In genomic region chr4:87092389-87093141, GRCh38 we compare ENCODE assay signal across 9 cellular contexts.
DNase-seq lines count a peak whose midpoint lies in the region; ATAC-seq, FAIRE-seq and TF ChIP-seq lines count a peak whose summit lies in the region.
"Had no signal": no experiment of that assay in that cellular context is flagged by ENCODE, and none has a peak within 500 bp of the region (broad histone marks: within the 10 kb centered on the region; RNA-seq: fewer than 3 reads in every experiment).

No MANE protein-coding gene starts in this region.

- no peaks in the 10 kb centered on the region for H3K9me3 ChIP-seq in A549
- H3K9me3 ChIP-seq in sigmoid colon = no peaks in the 10 kb centered on the region

- H3K4me1 ChIP-seq in A549 = peaks cover 34% of the 10 kb centered on the region
- peaks cover 0 to 46% (median 35%) of the 10 kb centered on the region in 4 donors for H3K4me1 ChIP-seq in sigmoid colon

- H3K27me3 ChIP-seq in sigmoid colon = no peaks in the 10 kb centered on the region

- CTCF ChIA-PET in A549 (lab: Yijun Ruan, JAX) = interaction anchor here (0.9 to 3.9 kb wide), 16 partner anchors 10 to 189 kb away, joined by 3 to 58 read pairs (median 5); partner anchors contain the start of gene AFF1

- TF ChIP-seq RAD21 in A549 (conservative IDR thresholded peaks at IDR 0.05 in 1 of 2, IDR thresholded peaks at IDR 0.05 in 1 of 2) = 0 out of 5 replicates have a peak, but pooled peaks of 1 of the 2 experiments have one; percentile 16

- H3K27ac ChIP-seq in A549 (peak overlapping the region; percentile 66 to 82), sigmoid colon (peak overlapping the region; percentile 15 to 59 (median 44))

- H3K27me3 Mint-ChIP-seq in type B pancreatic cell = no peaks in the 10 kb centered on the region
- H3K27me3 Mint-ChIP-seq: activated naive CD4-positive, alpha-beta T cell treated with anti-CD3 and anti-CD28 coated beads, Interleukin-2, amount 50 U/mL, for 24 hours had no signal

- H3K36me3 Mint-ChIP-seq in type B pancreatic cell = peaks cover 28% of the 10 kb centered on the region
- H3K36me3 Mint-ChIP-seq: activated naive CD4-positive, alpha-beta T cell treated with anti-CD3 and anti-CD28 coated beads, Interleukin-2, amount 50 U/mL, for 24 hours had no signal

- no peak overlapping the region for H3K27ac Mint-ChIP-seq in type B pancreatic cell

- peaks cover 34% of the 10 kb centered on the region for H3K4me1 Mint-ChIP-seq in type B pancreatic cell (ENCODE audit: unreplicated experiment)

- TF ChIP-seq POLR2A in A549 (IDR thresholded peaks at IDR 0.05; ENCODE audit: low read length) (no peak), sigmoid colon (IDR thresholded peaks at IDR 0.05) (no peak)

- ATAC-seq in A549 (peak; percentile 91 to 93), GM18498 (IDR thresholded peaks at IDR 0.05; ENCODE audit: unreplicated experiment) (peak; percentile 42), HG02884 (IDR thresholded peaks at IDR 0.05; ENCODE audit: unreplicated experiment) (no peak)

- FAIRE-seq in A549 (lab: Jason Lieb, UNC) = no peak

- TF ChIP-seq CTCF in A549 (IDR thresholded peaks at IDR 0.05) = no peak
- TF ChIP-seq CTCF in sigmoid colon (IDR thresholded peaks at IDR 0.05) = no peak
- no peak for TF ChIP-seq CTCF in type B pancreatic cell (conservative IDR thresholded peaks at IDR 0.05)

- DNase-seq in A549 (ENCODE audit: low read depth in 1 of 2, low spot score in 1 of 2) (peak; percentile 41 to 74), LHCN-M2 (ENCODE audit: low read depth) (peak; percentile 56), SW480 (ENCODE audit: low spot score) (peak; percentile 65), germinal center (ENCODE audit: low spot score) (peak; percentile 8), sigmoid colon (peak; percentile 87), type B pancreatic cell (ENCODE audit: extremely low spot score, unreplicated experiment) (no peak)

- POLR2A ChIA-PET in A549 (lab: Yijun Ruan, JAX) = interaction anchor here (1.0 to 1.8 kb wide), 3 partner anchors 86 to 158 kb away, joined by 3 to 14 read pairs (median 7); partner anchors contain the start of gene AFF1

- no peak for TF ChIP-seq EP300 in A549 (IDR thresholded peaks at IDR 0.05)
- TF ChIP-seq EP300 in sigmoid colon (IDR thresholded peaks at IDR 0.05) = no peak

- intact Hi-C loops in sigmoid colon (cut with DNase I) = loop anchor here (5.0 kb wide), 1 partner anchor 170 kb away; no protein-coding TSS in a partner anchor

- no peak overlapping the region for H3K4me3 Mint-ChIP-seq in type B pancreatic cell
- H3K4me3 Mint-ChIP-seq: activated naive CD4-positive, alpha-beta T cell treated with anti-CD3 and anti-CD28 coated beads, Interleukin-2, amount 50 U/mL, for 24 hours had no signal

- 4% methylated on average over 4 of the region's 4 CpGs for WGBS in A549 (ENCODE audit: missing lambda C conversion rate)
- 10 to 29% methylated on average over 4 of the region's 4 CpGs for WGBS in sigmoid colon, 2 donors

- H3K4me2 ChIP-seq in A549 = peak overlapping the region; percentile 64

- peaks cover 0 to 27% (median 4%) of the 10 kb centered on the region in 4 donors for H3K36me3 ChIP-seq in sigmoid colon

- H3K4me3 ChIP-seq in A549 (no peak overlapping the region), sigmoid colon (no peak overlapping the region)

- no peaks in the 10 kb centered on the region for H3K9me3 Mint-ChIP-seq in type B pancreatic cell
- H3K9me3 Mint-ChIP-seq: activated naive CD4-positive, alpha-beta T cell treated with anti-CD3 and anti-CD28 coated beads, Interleukin-2, amount 50 U/mL, for 24 hours had no signal

TF ChIP-seq in A549, 52 proteins besides CTCF, POLR2A, EP300 and RAD21:
- no peak for TF ChIP-seq FOXS1 (CRISPR knock-in tag; IDR thresholded peaks at IDR 0.05)
- no peak for TF ChIP-seq CBX2 (IDR thresholded peaks at IDR 0.05; ENCODE audit: borderline replicate concordance, low read depth)
- peak; percentile 80 for TF ChIP-seq MAFK (IDR thresholded peaks at IDR 0.05; ENCODE audit: partially characterized antibody)
- no peak for TF ChIP-seq ZC3H11A (IDR thresholded peaks at IDR 0.05)
- no peak for TF ChIP-seq CHD4 (IDR thresholded peaks at IDR 0.05; ENCODE audit: borderline replicate concordance)
- TF ChIP-seq NPAS2 (CRISPR knock-in tag; IDR thresholded peaks at IDR 0.05; ENCODE audit: borderline replicate concordance) = no peak
- TF ChIP-seq CEBPB (IDR thresholded peaks at IDR 0.05) = peak; percentile 59 to 75; a peak in 3 of 4 replicates
- no peak for TF ChIP-seq SMC3 (IDR thresholded peaks at IDR 0.05)
- no peak for TF ChIP-seq HOXB13 (CRISPR knock-in tag; IDR thresholded peaks at IDR 0.05; ENCODE audit: low read depth)
- TF ChIP-seq BCL3 (IDR thresholded peaks at IDR 0.05) = no peak
- TF ChIP-seq HEYL (CRISPR knock-in tag; IDR thresholded peaks at IDR 0.05) = no peak
- TF ChIP-seq KDM5A (IDR thresholded peaks at IDR 0.05) = no peak
- no peak for TF ChIP-seq E2F6 (IDR thresholded peaks at IDR 0.05; ENCODE audit: borderline replicate concordance, low read depth)
- no peak for TF ChIP-seq RFX5 (IDR thresholded peaks at IDR 0.05)
- TF ChIP-seq, protein P1, sequence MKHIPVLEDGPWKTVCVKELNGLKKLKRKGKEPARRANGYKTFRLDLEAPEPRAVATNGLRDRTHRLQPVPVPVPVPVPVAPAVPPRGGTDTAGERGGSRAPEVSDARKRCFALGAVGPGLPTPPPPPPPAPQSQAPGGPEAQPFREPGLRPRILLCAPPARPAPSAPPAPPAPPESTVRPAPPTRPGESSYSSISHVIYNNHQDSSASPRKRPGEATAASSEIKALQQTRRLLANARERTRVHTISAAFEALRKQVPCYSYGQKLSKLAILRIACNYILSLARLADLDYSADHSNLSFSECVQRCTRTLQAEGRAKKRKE (CRISPR knock-in tag; IDR thresholded peaks at IDR 0.05; ENCODE audit: low read depth) = no peak
- no peak for TF ChIP-seq HDAC2 (IDR thresholded peaks at IDR 0.05)
- peak; percentile 37; the same call in 1 of the 2 replicates for TF ChIP-seq GATA3 (IDR thresholded peaks at IDR 0.05; ENCODE audit: borderline replicate concordance)
- TF ChIP-seq, protein P2, sequence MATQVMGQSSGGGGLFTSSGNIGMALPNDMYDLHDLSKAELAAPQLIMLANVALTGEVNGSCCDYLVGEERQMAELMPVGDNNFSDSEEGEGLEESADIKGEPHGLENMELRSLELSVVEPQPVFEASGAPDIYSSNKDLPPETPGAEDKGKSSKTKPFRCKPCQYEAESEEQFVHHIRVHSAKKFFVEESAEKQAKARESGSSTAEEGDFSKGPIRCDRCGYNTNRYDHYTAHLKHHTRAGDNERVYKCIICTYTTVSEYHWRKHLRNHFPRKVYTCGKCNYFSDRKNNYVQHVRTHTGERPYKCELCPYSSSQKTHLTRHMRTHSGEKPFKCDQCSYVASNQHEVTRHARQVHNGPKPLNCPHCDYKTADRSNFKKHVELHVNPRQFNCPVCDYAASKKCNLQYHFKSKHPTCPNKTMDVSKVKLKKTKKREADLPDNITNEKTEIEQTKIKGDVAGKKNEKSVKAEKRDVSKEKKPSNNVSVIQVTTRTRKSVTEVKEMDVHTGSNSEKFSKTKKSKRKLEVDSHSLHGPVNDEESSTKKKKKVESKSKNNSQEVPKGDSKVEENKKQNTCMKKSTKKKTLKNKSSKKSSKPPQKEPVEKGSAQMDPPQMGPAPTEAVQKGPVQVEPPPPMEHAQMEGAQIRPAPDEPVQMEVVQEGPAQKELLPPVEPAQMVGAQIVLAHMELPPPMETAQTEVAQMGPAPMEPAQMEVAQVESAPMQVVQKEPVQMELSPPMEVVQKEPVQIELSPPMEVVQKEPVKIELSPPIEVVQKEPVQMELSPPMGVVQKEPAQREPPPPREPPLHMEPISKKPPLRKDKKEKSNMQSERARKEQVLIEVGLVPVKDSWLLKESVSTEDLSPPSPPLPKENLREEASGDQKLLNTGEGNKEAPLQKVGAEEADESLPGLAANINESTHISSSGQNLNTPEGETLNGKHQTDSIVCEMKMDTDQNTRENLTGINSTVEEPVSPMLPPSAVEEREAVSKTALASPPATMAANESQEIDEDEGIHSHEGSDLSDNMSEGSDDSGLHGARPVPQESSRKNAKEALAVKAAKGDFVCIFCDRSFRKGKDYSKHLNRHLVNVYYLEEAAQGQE (IDR thresholded peaks at IDR 0.05) = no peak
- no peak for TF ChIP-seq JUNB (IDR thresholded peaks at IDR 0.05)
- TF ChIP-seq EHMT2 (IDR thresholded peaks at IDR 0.05; ENCODE audit: low read depth) = no peak
- TF ChIP-seq TP53 (CRISPR knock-in tag; IDR thresholded peaks at IDR 0.05) = no peak
- TF ChIP-seq EHF (CRISPR knock-in tag; IDR thresholded peaks at IDR 0.05) = no peak
